Comparison of ENCODE assay signal across 1 cellular context in the genomic region with DNA sequence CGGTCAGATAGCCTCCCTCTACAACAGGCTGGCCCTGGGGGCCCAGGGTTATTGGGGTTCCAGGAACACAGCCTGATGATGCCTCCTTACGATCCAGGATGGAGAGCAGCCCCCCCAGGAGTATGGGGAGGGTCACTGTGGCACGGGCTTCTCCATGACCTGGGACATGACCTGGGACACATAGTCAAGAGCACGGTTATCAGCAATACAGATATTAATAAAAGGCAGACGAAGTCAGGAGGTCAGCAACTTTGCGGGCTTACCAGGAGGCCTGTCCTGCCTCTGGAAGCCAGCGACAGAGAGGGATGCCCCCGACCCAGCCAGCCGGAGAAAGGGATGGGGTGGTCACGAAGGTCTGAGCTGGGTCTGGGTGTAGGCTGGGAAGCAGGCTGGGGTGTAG.
TF ChIP-seq lines count a peak whose summit lies in the region.

No MANE protein-coding gene starts in this region.

TF ChIP-seq in GM12891, 5 proteins besides CTCF, POLR2A, EP300 and RAD21:
- TF ChIP-seq POLR2AphosphoS5 (IDR thresholded peaks at IDR 0.05; ENCODE audit: low read depth, low read length), result no peak
- no peak for TF ChIP-seq PAX5 (IDR thresholded peaks at IDR 0.05; ENCODE audit: insufficient read depth, low read length, severe bottlenecking)
- no peak for TF ChIP-seq SPI1 (IDR thresholded peaks at IDR 0.05; ENCODE audit: low read depth, low read length)
- no peak for TF ChIP-seq POU2F2 (IDR thresholded peaks at IDR 0.05; ENCODE audit: low read depth, low read length)
- TF ChIP-seq TAF1 (IDR thresholded peaks at IDR 0.05; ENCODE audit: low read depth, low read length), result no peak
